In genomic region chr9:92969516-92970466, GRCh38 we compare ENCODE assay signal across 16 cellular contexts. TPM values are rescaled to one million over a fixed set of nuclear protein-coding genes. Genes with fewer than 3 reads are reported as not detected.
DNase-seq lines count a peak whose midpoint lies in the region; ATAC-seq and TF ChIP-seq lines count a peak whose summit lies in the region.
"Had no signal": no experiment of that assay in that cellular context is flagged by ENCODE, and none has a peak within 500 bp of the region (broad histone marks: within the 10 kb centered on the region; RNA-seq: fewer than 3 reads in every experiment).

No MANE protein-coding gene starts in this region.

- H3K27me3 Mint-ChIP-seq in activated CD4-positive, alpha-beta T cell treated with anti-CD3 and anti-CD28 coated beads, Interleukin-2, amount 10 ng/mL, durations not matched to agents 24 days and 14 days: no peaks in the 10 kb centered on the region
- H3K27me3 Mint-ChIP-seq in activated CD8-positive, alpha-beta T cell treated with anti-CD3 and anti-CD28 coated beads for 36 hours: no peaks in the 10 kb centered on the region
- H3K27me3 Mint-ChIP-seq in stimulated activated naive B cell treated with anti-CD40 and anti-IgM and Interleukin-4, amounts not matched to agents 10 μg/mL and 1 μg/mL and 100 μg/mL, for 72 hours: no peaks in the 10 kb centered on the region

- no peaks in the 10 kb centered on the region for H3K9me3 Mint-ChIP-seq in activated CD4-positive, alpha-beta T cell treated with anti-CD3 and anti-CD28 coated beads, Interleukin-2, amount 10 ng/mL, durations not matched to agents 24 days and 14 days
- no peaks in the 10 kb centered on the region for H3K9me3 Mint-ChIP-seq in activated CD8-positive, alpha-beta T cell treated with anti-CD3 and anti-CD28 coated beads for 36 hours
- H3K9me3 Mint-ChIP-seq in stimulated activated naive B cell treated with anti-CD40 and anti-IgM and Interleukin-4, amounts not matched to agents 10 μg/mL and 1 μg/mL and 100 μg/mL, for 72 hours: no peaks in the 10 kb centered on the region
- H3K9me3 Mint-ChIP-seq: HFFc6 had no signal

- CTCF ChIA-PET in activated CD8-positive, alpha-beta T cell treated with anti-CD3 and anti-CD28 coated beads for 36 hours (lab: Charles Lee): interaction anchor here (0.6 to 4.4 kb wide), 5 partner anchors 10 to 34 kb away, joined by 3 to 19 read pairs (median 5); no protein-coding TSS in a partner anchor

- DNase-seq in activated CD4-positive, alpha-beta T cell treated with anti-CD3 and anti-CD28 coated beads, Interleukin-2, amount 10 ng/mL, durations not matched to agents 24 days and 14 days: no peak
- DNase-seq in activated CD4-positive, alpha-beta T cell treated with anti-CD3 and anti-CD28 coated beads for 4 hours: no peak
- no peak for DNase-seq in activated CD8-positive, alpha-beta T cell treated with anti-CD3 and anti-CD28 coated beads for 36 hours
- DNase-seq in stimulated activated naive B cell treated with anti-CD40 and anti-IgM and Interleukin-4, amounts not matched to agents 10 μg/mL and 1 μg/mL and 100 μg/mL, for 72 hours: no peak
- DNase-seq in NCI-H1105 treated with DMSO at 0.1 percent for 48 hours (lab: John Stamatoyannopoulos, UW): no peak
- DNase-seq in NOMO-1 (lab: John Stamatoyannopoulos, UW; ENCODE audit: unreplicated experiment in 2 of 2): no peak
- DNase-seq: heart right ventricle, Karpas-422, mesenchymal stem cell, NCI-H2081 treated with DMSO at 0.1 percent for 48 hours had no signal

- H3K27ac Mint-ChIP-seq in activated CD4-positive, alpha-beta T cell treated with anti-CD3 and anti-CD28 coated beads, Interleukin-2, amount 10 ng/mL, durations not matched to agents 24 days and 14 days: peak overlapping the region; percentile 98
- peak overlapping the region; percentile 100 for H3K27ac Mint-ChIP-seq in activated CD8-positive, alpha-beta T cell treated with anti-CD3 and anti-CD28 coated beads for 36 hours
- H3K27ac Mint-ChIP-seq in stimulated activated naive B cell treated with anti-CD40 and anti-IgM and Interleukin-4, amounts not matched to agents 10 μg/mL and 1 μg/mL and 100 μg/mL, for 72 hours: peak overlapping the region; percentile 65
- H3K27ac Mint-ChIP-seq: HFFc6 had no signal

- POLR2A ChIA-PET in activated CD8-positive, alpha-beta T cell treated with anti-CD3 and anti-CD28 coated beads for 36 hours (lab: Charles Lee): interaction anchor here (1.2 kb wide), 1 partner anchor 12 kb away, joined by 3 read pairs; no protein-coding TSS in a partner anchor

- H3K36me3 Mint-ChIP-seq in activated CD4-positive, alpha-beta T cell treated with anti-CD3 and anti-CD28 coated beads, Interleukin-2, amount 10 ng/mL, durations not matched to agents 24 days and 14 days (ENCODE audit: low read depth): peaks cover 47% of the 10 kb centered on the region
- peaks cover 50% of the 10 kb centered on the region for H3K36me3 Mint-ChIP-seq in activated CD8-positive, alpha-beta T cell treated with anti-CD3 and anti-CD28 coated beads for 36 hours (ENCODE audit: low read depth)
- H3K36me3 Mint-ChIP-seq in stimulated activated naive B cell treated with anti-CD40 and anti-IgM and Interleukin-4, amounts not matched to agents 10 μg/mL and 1 μg/mL and 100 μg/mL, for 72 hours: peaks cover 2 to 25% of the 10 kb centered on the region in 2 donors

- intact Hi-C loops in activated CD4-positive, alpha-beta T cell treated with anti-CD3 and anti-CD28 coated beads, Interleukin-2, amount 10 ng/mL, durations not matched to agents 24 days and 14 days (cut with micrococcal nuclease): no loop called here
- intact Hi-C loops in activated CD8-positive, alpha-beta T cell treated with anti-CD3 and anti-CD28 coated beads for 36 hours (cut with micrococcal nuclease): loop anchor here (5.0 to 10.0 kb wide), 2 partner anchors 93 to 125 kb away; partner anchors contain the start of gene CARD19

- peak overlapping the region; percentile 34 for H3K4me3 ChIP-seq in iPS-18a (ENCODE audit: low read length)
- H3K4me3 ChIP-seq: A549, GM12878, heart right ventricle, tibial nerve had no signal

- peaks cover 30% of the 10 kb centered on the region for H3K4me1 ChIP-seq in iPS-18a (ENCODE audit: control insufficient read depth, low read depth, low read length)
- H3K4me1 ChIP-seq: A549 had no signal

- peak; percentile 0 for ATAC-seq in activated CD8-positive, alpha-beta T cell treated with anti-CD3 and anti-CD28 coated beads for 36 hours
- ATAC-seq in stimulated activated naive B cell treated with anti-CD40 and anti-IgM and Interleukin-4, amounts not matched to agents 10 μg/mL and 1 μg/mL and 100 μg/mL, for 72 hours (replicated peaks): no peak
- ATAC-seq in HG03135 (IDR thresholded peaks at IDR 0.05; ENCODE audit: unreplicated experiment): no peak

- TF ChIP-seq CTCF in activated CD8-positive, alpha-beta T cell treated with anti-CD3 and anti-CD28 coated beads for 36 hours (IDR thresholded peaks at IDR 0.05): no peak

- peak overlapping the region; percentile 17 for H3K9ac ChIP-seq in iPS-18a (ENCODE audit: low read length)

- peaks cover 72% of the 10 kb centered on the region for H3K4me1 Mint-ChIP-seq in activated CD4-positive, alpha-beta T cell treated with anti-CD3 and anti-CD28 coated beads, Interleukin-2, amount 10 ng/mL, durations not matched to agents 24 days and 14 days
- H3K4me1 Mint-ChIP-seq in activated CD8-positive, alpha-beta T cell treated with anti-CD3 and anti-CD28 coated beads for 36 hours (ENCODE audit: low read depth): peaks cover 74% of the 10 kb centered on the region
- H3K4me1 Mint-ChIP-seq in stimulated activated naive B cell treated with anti-CD40 and anti-IgM and Interleukin-4, amounts not matched to agents 10 μg/mL and 1 μg/mL and 100 μg/mL, for 72 hours: peaks cover 68 to 96% of the 10 kb centered on the region in 2 donors

- H3K27me3 ChIP-seq in iPS-18a (ENCODE audit: control insufficient read depth, insufficient read depth, low read length): no peaks in the 10 kb centered on the region
- H3K27me3 ChIP-seq: tibial nerve had no signal

- H3K4me3 Mint-ChIP-seq in activated CD4-positive, alpha-beta T cell treated with anti-CD3 and anti-CD28 coated beads, Interleukin-2, amount 10 ng/mL, durations not matched to agents 24 days and 14 days: peak overlapping the region; percentile 92
- H3K4me3 Mint-ChIP-seq in activated CD8-positive, alpha-beta T cell treated with anti-CD3 and anti-CD28 coated beads for 36 hours: peak overlapping the region; percentile 98
- H3K4me3 Mint-ChIP-seq in stimulated activated naive B cell treated with anti-CD40 and anti-IgM and Interleukin-4, amounts not matched to agents 10 μg/mL and 1 μg/mL and 100 μg/mL, for 72 hours: no peak overlapping the region
- H3K4me3 Mint-ChIP-seq: HFFc6 had no signal

- H3K9me3 ChIP-seq in iPS-18a (ENCODE audit: control insufficient read depth, low read depth, low read length): no peaks in the 10 kb centered on the region
- H3K9me3 ChIP-seq: A549, heart right ventricle, tibial nerve had no signal

- no peaks in the 10 kb centered on the region for H3K36me3 ChIP-seq in iPS-18a (ENCODE audit: control insufficient read depth, low read depth, low read length)
- H3K36me3 ChIP-seq: tibial nerve had no signal

- peak overlapping the region; percentile 78 for H3K27ac ChIP-seq in iPS-18a (ENCODE audit: low read length)
- H3K27ac ChIP-seq: A549 had no signal

RNA-seq across cellular contexts. Expression of gene FGD3, which starts 22.5 kb away (rescaled TPM):
- total RNA-seq in activated CD4-positive, alpha-beta T cell treated with anti-CD3 and anti-CD28 coated beads, Interleukin-2, amount 10 ng/mL, durations not matched to agents 24 days and 14 days: 39.5 and 39.7 TPM in 2 replicates
- 10 to 100 TPM; 41.6 to 43.5 TPM for total RNA-seq in activated CD8-positive, alpha-beta T cell treated with anti-CD3 and anti-CD28 coated beads for 36 hours
- total RNA-seq: HFFc6 had no signal

Comparison
In these comparisons a context has a peak if more than half of its experiments do, and no peak if none do; other contexts are left out.
1. H3K4me3 Mint-ChIP-seq: peak in activated CD4-positive, alpha-beta T cell treated with anti-CD3 and anti-CD28 coated beads, Interleukin-2, amount 10 ng/mL, durations not matched to agents 24 days and 14 days (single experiment) and activated CD8-positive, alpha-beta T cell treated with anti-CD3 and anti-CD28 coated beads for 36 hours (single experiment); none in stimulated activated naive B cell treated with anti-CD40 and anti-IgM and Interleukin-4, amounts not matched to agents 10 μg/mL and 1 μg/mL and 100 μg/mL, for 72 hours (0 of 2).
2. Peak in every context shown above with its lines, with median percentiles within 50 percentile points of each other: H3K27ac Mint-ChIP-seq.